8 cellular contexts compared by ENCODE assay signal in the genomic region with DNA sequence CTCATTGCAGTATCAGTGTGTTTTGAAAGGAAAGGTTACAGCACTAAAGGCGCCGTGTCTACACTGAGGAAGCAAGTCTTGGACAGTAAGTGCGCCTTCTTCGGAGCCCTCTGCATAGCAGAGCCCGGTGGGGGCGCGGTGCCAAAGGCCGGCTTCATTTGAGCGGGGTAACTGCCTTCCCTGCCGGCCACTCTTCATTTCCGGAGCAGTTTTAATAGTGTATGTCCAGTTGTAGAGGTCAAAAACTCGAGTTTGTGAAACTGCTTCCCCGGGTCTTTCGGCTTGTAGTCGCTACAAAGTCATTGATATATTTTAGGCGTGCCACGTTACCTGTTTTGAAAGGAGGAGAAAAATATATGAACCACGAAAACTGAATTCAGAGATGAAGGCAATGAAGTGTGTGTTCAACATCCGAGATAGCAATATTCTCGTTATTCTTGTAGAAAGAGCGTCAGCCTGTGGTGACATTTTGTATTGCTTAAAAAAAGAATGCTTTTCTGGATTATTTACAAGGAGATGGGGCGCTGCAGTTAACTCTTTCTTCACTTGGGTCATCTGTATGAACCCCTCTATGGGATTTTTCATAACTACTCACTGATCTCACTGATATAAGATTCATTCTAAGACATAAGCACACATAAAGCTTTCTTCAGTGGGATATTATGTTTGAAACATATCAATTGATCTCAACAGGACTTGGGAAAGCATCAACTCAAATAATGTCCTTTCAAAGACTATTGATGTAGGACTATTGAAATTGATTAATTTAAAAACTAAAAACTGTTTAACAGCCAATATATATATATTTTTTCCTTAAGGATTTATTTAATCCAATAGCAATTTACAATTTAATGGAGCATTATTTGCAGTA.
DNase-seq lines count a peak whose midpoint lies in the region; ATAC-seq and TF ChIP-seq lines count a peak whose summit lies in the region.

No MANE protein-coding gene starts in this region.

- no peaks in the 10 kb centered on the region for H3K9me2 ChIP-seq in MM.1S (replicated peaks; ENCODE audit: insufficient read depth, low read length)

- TF ChIP-seq CTCF in MM.1S (IDR thresholded peaks at IDR 0.05; ENCODE audit: low read length) = peak; percentile 81
- peak; percentile 65 for TF ChIP-seq CTCF in astrocyte of the cerebellum (IDR thresholded peaks at IDR 0.05; ENCODE audit: low read depth, low read length, missing control alignments)

- DNase-seq in HCEC 1CT (peak; percentile 82), MM.1S (peak; percentile 65), astrocyte of the cerebellum (ENCODE audit: low read depth) (no peak), hypothalamus (lab: John Stamatoyannopoulos, UW) (peak in 45 of 51 donors; percentile 27 to 93 (median 63))

- H3K27ac ChIP-seq in MM.1S (ENCODE audit: low read length) (peak overlapping the region; percentile 89), rectal smooth muscle tissue (ENCODE audit: low read depth, low read length) (peak overlapping the region; percentile 56)

- 0 out of 2 replicates have a peak, but pooled peaks cover 6% of the 10 kb centered on the region for H3K79me2 ChIP-seq in MM.1S (ENCODE audit: low read length)

- H3K4me3 ChIP-seq in GM08714 (ENCODE audit: low read length) (peak overlapping the region; percentile 90), MM.1S (ENCODE audit: low read length) (peak overlapping the region; percentile 96), astrocyte of the cerebellum (ENCODE audit: low read depth, low read length) (peak overlapping the region; percentile 90), rectal smooth muscle tissue (ENCODE audit: low read length) (peak overlapping the region; percentile 82)

- peak overlapping the region; percentile 95 for H2AFZ ChIP-seq in MM.1S (ENCODE audit: low read length)

- H3K4me2 ChIP-seq in MM.1S (ENCODE audit: low read depth, low read length) = peak overlapping the region; percentile 96

- ATAC-seq in SK-N-SH treated with all-trans-retinoic acid at 6 μM for 48 hours (peak; percentile 9), HG02840 (IDR thresholded peaks at IDR 0.05; ENCODE audit: low FRiP score, unreplicated experiment) (no peak)

- H3F3A ChIP-seq in MM.1S (ENCODE audit: insufficient read depth, low read length) = peaks cover 35% of the 10 kb centered on the region

- in situ Hi-C loops in astrocyte of the cerebellum (cut with HindIII; ENCODE audit: low sequenced_read_pairs) = loop anchor here (25.0 kb wide), 1 partner anchor 732 kb away; no protein-coding TSS in a partner anchor

- H3K9me3 ChIP-seq in MM.1S (replicated peaks; ENCODE audit: insufficient read depth, low read length) = no peaks in the 10 kb centered on the region

- no peaks in the 10 kb centered on the region for H4K20me1 ChIP-seq in MM.1S (ENCODE audit: insufficient read depth, low read length)

- H3K27me3 ChIP-seq in MM.1S (replicated peaks; ENCODE audit: insufficient read depth, low read length) = peaks cover 6% of the 10 kb centered on the region; the same call in 1 of the 2 replicates
- H3K27me3 ChIP-seq in rectal smooth muscle tissue (ENCODE audit: control insufficient read depth, insufficient read depth, low read length) = no peaks in the 10 kb centered on the region

- H3K4me1 ChIP-seq in MM.1S (ENCODE audit: low read length) (peaks cover 10% of the 10 kb centered on the region), rectal smooth muscle tissue (ENCODE audit: control insufficient read depth, insufficient read depth, low read length) (no peaks in the 10 kb centered on the region)

- H3K36me3 ChIP-seq in MM.1S (replicated peaks; ENCODE audit: insufficient read depth, low read length) (no peaks in the 10 kb centered on the region), rectal smooth muscle tissue (ENCODE audit: control insufficient read depth, insufficient read depth, low read length) (no peaks in the 10 kb centered on the region)

- H3K9ac ChIP-seq in MM.1S (ENCODE audit: low read length) (peak overlapping the region; percentile 87), rectal smooth muscle tissue (ENCODE audit: low read length) (peak overlapping the region; percentile 77)

TF ChIP-seq in SK-N-SH treated with all-trans-retinoic acid at 6 μM for 48 hours, 23 proteins besides CTCF, POLR2A, EP300 and RAD21 (continues in another document):
- TF ChIP-seq, protein P1, sequence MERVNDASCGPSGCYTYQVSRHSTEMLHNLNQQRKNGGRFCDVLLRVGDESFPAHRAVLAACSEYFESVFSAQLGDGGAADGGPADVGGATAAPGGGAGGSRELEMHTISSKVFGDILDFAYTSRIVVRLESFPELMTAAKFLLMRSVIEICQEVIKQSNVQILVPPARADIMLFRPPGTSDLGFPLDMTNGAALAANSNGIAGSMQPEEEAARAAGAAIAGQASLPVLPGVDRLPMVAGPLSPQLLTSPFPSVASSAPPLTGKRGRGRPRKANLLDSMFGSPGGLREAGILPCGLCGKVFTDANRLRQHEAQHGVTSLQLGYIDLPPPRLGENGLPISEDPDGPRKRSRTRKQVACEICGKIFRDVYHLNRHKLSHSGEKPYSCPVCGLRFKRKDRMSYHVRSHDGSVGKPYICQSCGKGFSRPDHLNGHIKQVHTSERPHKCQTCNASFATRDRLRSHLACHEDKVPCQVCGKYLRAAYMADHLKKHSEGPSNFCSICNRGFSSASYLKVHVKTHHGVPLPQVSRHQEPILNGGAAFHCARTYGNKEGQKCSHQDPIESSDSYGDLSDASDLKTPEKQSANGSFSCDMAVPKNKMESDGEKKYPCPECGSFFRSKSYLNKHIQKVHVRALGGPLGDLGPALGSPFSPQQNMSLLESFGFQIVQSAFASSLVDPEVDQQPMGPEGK (CRISPR knock-in tag; IDR thresholded peaks at IDR 0.05; ENCODE audit: borderline replicate concordance) = no peak
- TF ChIP-seq PPARA (CRISPR knock-in tag; IDR thresholded peaks at IDR 0.05; ENCODE audit: borderline replicate concordance) (no peak), ZC3H10 (CRISPR knock-in tag; IDR thresholded peaks at IDR 0.05) (no peak), BACH2 (CRISPR knock-in tag; IDR thresholded peaks at IDR 0.05; ENCODE audit: borderline replicate concordance) (no peak), RARB (CRISPR knock-in tag; IDR thresholded peaks at IDR 0.05) (no peak), TCF4 (CRISPR knock-in tag; IDR thresholded peaks at IDR 0.05; ENCODE audit: borderline replicate concordance) (no peak; the same call in 1 of the 2 replicates), ISL1 (CRISPR knock-in tag; IDR thresholded peaks at IDR 0.05) (no peak), POU6F1 (CRISPR knock-in tag; IDR thresholded peaks at IDR 0.05; ENCODE audit: borderline replicate concordance, low read depth) (no peak), SNAI2 (CRISPR knock-in tag; IDR thresholded peaks at IDR 0.05) (no peak), ARNTL (CRISPR knock-in tag; IDR thresholded peaks at IDR 0.05; ENCODE audit: borderline replicate concordance, low read depth) (no peak), ZFP3 (CRISPR knock-in tag; IDR thresholded peaks at IDR 0.05) (no peak), ZNF8 (CRISPR knock-in tag; IDR thresholded peaks at IDR 0.05) (no peak)
- TF ChIP-seq, protein P2, sequence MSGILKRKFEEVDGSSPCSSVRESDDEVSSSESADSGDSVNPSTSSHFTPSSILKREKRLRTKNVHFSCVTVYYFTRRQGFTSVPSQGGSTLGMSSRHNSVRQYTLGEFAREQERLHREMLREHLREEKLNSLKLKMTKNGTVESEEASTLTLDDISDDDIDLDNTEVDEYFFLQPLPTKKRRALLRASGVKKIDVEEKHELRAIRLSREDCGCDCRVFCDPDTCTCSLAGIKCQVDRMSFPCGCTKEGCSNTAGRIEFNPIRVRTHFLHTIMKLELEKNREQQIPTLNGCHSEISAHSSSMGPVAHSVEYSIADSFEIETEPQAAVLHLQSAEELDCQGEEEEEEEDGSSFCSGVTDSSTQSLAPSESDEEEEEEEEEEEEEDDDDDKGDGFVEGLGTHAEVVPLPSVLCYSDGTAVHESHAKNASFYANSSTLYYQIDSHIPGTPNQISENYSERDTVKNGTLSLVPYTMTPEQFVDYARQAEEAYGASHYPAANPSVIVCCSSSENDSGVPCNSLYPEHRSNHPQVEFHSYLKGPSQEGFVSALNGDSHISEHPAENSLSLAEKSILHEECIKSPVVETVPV (CRISPR knock-in tag; IDR thresholded peaks at IDR 0.05) = no peak
- TF ChIP-seq, protein P3, sequence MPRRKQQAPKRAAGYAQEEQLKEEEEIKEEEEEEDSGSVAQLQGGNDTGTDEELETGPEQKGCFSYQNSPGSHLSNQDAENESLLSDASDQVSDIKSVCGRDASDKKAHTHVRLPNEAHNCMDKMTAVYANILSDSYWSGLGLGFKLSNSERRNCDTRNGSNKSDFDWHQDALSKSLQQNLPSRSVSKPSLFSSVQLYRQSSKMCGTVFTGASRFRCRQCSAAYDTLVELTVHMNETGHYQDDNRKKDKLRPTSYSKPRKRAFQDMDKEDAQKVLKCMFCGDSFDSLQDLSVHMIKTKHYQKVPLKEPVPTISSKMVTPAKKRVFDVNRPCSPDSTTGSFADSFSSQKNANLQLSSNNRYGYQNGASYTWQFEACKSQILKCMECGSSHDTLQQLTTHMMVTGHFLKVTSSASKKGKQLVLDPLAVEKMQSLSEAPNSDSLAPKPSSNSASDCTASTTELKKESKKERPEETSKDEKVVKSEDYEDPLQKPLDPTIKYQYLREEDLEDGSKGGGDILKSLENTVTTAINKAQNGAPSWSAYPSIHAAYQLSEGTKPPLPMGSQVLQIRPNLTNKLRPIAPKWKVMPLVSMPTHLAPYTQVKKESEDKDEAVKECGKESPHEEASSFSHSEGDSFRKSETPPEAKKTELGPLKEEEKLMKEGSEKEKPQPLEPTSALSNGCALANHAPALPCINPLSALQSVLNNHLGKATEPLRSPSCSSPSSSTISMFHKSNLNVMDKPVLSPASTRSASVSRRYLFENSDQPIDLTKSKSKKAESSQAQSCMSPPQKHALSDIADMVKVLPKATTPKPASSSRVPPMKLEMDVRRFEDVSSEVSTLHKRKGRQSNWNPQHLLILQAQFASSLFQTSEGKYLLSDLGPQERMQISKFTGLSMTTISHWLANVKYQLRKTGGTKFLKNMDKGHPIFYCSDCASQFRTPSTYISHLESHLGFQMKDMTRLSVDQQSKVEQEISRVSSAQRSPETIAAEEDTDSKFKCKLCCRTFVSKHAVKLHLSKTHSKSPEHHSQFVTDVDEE (CRISPR knock-in tag; IDR thresholded peaks at IDR 0.05) = no peak
